Comparison of ENCODE assay signal across 10 cellular contexts in the genomic region with DNA sequence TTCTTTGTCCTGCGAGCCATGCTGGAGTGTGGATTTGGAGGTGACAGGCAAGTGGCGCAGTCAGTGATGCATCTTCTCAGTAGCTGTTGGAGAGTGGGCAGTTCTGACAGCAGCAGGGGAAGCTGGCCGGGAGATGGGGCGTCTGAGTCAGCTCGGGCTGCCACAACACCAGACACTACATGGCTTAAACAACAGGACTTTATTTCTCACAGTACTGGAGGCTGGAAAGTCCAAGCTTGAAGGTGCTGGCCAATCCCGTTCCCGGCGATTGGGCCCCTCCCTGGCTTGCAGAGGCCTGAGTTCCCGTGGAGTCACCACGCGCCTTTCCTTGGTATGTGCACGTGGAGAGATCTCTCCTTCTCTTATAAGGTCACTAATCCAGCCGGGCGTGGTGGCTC. TPM values are rescaled to one million over a fixed set of nuclear protein-coding genes. Genes with fewer than 3 reads are reported as not detected.
DNase-seq lines count a peak whose midpoint lies in the region; ATAC-seq and TF ChIP-seq lines count a peak whose summit lies in the region.
"Had no signal": no experiment of that assay in that cellular context is flagged by ENCODE, and none has a peak within 500 bp of the region (broad histone marks: within the 10 kb centered on the region; RNA-seq: fewer than 3 reads in every experiment).

No MANE protein-coding gene starts in this region.

- H3K4me3 ChIP-seq in AG09309 (ENCODE audit: control insufficient read depth, low read depth, low read length) (no peak overlapping the region), HEK293 (ENCODE audit: low read depth, low read length) (no peak overlapping the region), mucosa of rectum (ENCODE audit: low read length in 2 of 2) (peak overlapping the region in 1 of 2 donors; percentile 68)

- peak overlapping the region; percentile 93 for H3K27ac Mint-ChIP-seq in activated T-helper 2 cell treated with anti-CD3 and anti-CD28 coated beads, Interferon-gamma antibody, Interleukin-2, Interleukin-4, amounts not matched to agents 10 μg/mL and 5 μg/mL and 100 μg/mL, durations not matched to agents 14 hours and 24 hours and 36 hours

- no peak overlapping the region for H3K27ac ChIP-seq in HEK293 (ENCODE audit: extremely low read depth, low read depth, low read length)
- peak overlapping the region; percentile 84 to 87 for H3K27ac ChIP-seq in mucosa of rectum (ENCODE audit: low read depth in 2 of 2, low read length in 2 of 2)

- H3K4me1 Mint-ChIP-seq in activated T-helper 2 cell treated with anti-CD3 and anti-CD28 coated beads, Interferon-gamma antibody, Interleukin-2, Interleukin-4, amounts not matched to agents 10 μg/mL and 5 μg/mL and 100 μg/mL, durations not matched to agents 14 hours and 24 hours and 36 hours (ENCODE audit: low read depth): peaks cover 33% of the 10 kb centered on the region

- no peaks in the 10 kb centered on the region for H3K36me3 ChIP-seq in HEK293 (ENCODE audit: control insufficient read depth in 2 of 2, insufficient read depth in 1 of 2, low read length in 2 of 2)
- H3K36me3 ChIP-seq in mucosa of rectum (ENCODE audit: control insufficient read depth in 2 of 2, insufficient read depth in 2 of 2, low read length in 2 of 2): no peaks in the 10 kb centered on the region

- no peaks in the 10 kb centered on the region for H3K9me3 ChIP-seq in HEK293 (ENCODE audit: control insufficient read depth, insufficient read depth, low read depth, low read length)
- H3K9me3 ChIP-seq in mucosa of rectum (ENCODE audit: control insufficient read depth in 2 of 2, low read length in 2 of 2): no peaks in the 10 kb centered on the region

- H3K36me3 Mint-ChIP-seq in activated T-helper 2 cell treated with anti-CD3 and anti-CD28 coated beads, Interferon-gamma antibody, Interleukin-2, Interleukin-4, amounts not matched to agents 10 μg/mL and 5 μg/mL and 100 μg/mL, durations not matched to agents 14 hours and 24 hours and 36 hours (ENCODE audit: low read depth): no peaks in the 10 kb centered on the region

- DNase-seq in AG09309 (ENCODE audit: low read depth) (peak; percentile 50), LoVo (ENCODE audit: low spot score) (no peak), AML-193 (lab: John Stamatoyannopoulos, UW) (no peak), HuH-7 (ENCODE audit: low spot score) (no peak)
- no peak for DNase-seq in activated T-helper 2 cell treated with anti-CD3 and anti-CD28 coated beads, Interferon-gamma antibody, Interleukin-2, Interleukin-4, amounts not matched to agents 10 μg/mL and 5 μg/mL and 100 μg/mL, durations not matched to agents 14 hours and 24 hours and 36 hours (ENCODE audit: low spot score)
- DNase-seq: mesendoderm had no signal

- POLR2A ChIA-PET in HEK293 (lab: Yijun Ruan, JAX): interaction anchor here (0.7 to 1.2 kb wide), 2 partner anchors 16 to 193 kb away, joined by 3 to 4 read pairs; no protein-coding TSS in a partner anchor

- peaks cover 0 to 10% of the 10 kb centered on the region in 2 donors for H3K27me3 ChIP-seq in mucosa of rectum (ENCODE audit: control insufficient read depth in 2 of 2, insufficient read depth in 2 of 2, low read length in 2 of 2)

- no peaks in the 10 kb centered on the region for H3K9me3 Mint-ChIP-seq in activated T-helper 2 cell treated with anti-CD3 and anti-CD28 coated beads, Interferon-gamma antibody, Interleukin-2, Interleukin-4, amounts not matched to agents 10 μg/mL and 5 μg/mL and 100 μg/mL, durations not matched to agents 14 hours and 24 hours and 36 hours
- H3K9me3 Mint-ChIP-seq: central memory CD8-positive, alpha-beta T cell had no signal

- no peak for ATAC-seq in HG03439 (IDR thresholded peaks at IDR 0.05; ENCODE audit: unreplicated experiment)

- CTCF ChIA-PET in HEK293 (lab: Yijun Ruan, JAX): interaction anchor here (1.3 to 2.0 kb wide), 2 partner anchors 11 to 195 kb away, joined by 3 to 10 read pairs; partner anchors contain the start of gene RAB13

- H3K4me1 ChIP-seq in HEK293 (ENCODE audit: control insufficient read depth, insufficient read depth, low read length) (no peaks in the 10 kb centered on the region), mucosa of rectum (ENCODE audit: control insufficient read depth in 2 of 2, insufficient read depth in 2 of 2, low read length in 2 of 2) (peaks cover 6 to 10% of the 10 kb centered on the region in 2 donors)

- H3K27me3 Mint-ChIP-seq in activated T-helper 2 cell treated with anti-CD3 and anti-CD28 coated beads, Interferon-gamma antibody, Interleukin-2, Interleukin-4, amounts not matched to agents 10 μg/mL and 5 μg/mL and 100 μg/mL, durations not matched to agents 14 hours and 24 hours and 36 hours (ENCODE audit: low read depth): no peaks in the 10 kb centered on the region

- no peak overlapping the region for H3K4me3 Mint-ChIP-seq in activated T-helper 2 cell treated with anti-CD3 and anti-CD28 coated beads, Interferon-gamma antibody, Interleukin-2, Interleukin-4, amounts not matched to agents 10 μg/mL and 5 μg/mL and 100 μg/mL, durations not matched to agents 14 hours and 24 hours and 36 hours (ENCODE audit: low read depth)
- H3K4me3 Mint-ChIP-seq: central memory CD8-positive, alpha-beta T cell had no signal

- peak; percentile 30 for TF ChIP-seq CTCF in AG09309 (IDR thresholded peaks at IDR 0.05; ENCODE audit: control insufficient read depth, insufficient read depth, low read depth, low read length, missing control alignments)
- TF ChIP-seq CTCF in HEK293 (tag by site-specific recombination; IDR thresholded peaks at IDR 0.05): no peak

- intact Hi-C loops in activated T-helper 2 cell treated with anti-CD3 and anti-CD28 coated beads, Interferon-gamma antibody, Interleukin-2, Interleukin-4, amounts not matched to agents 10 μg/mL and 5 μg/mL and 100 μg/mL, durations not matched to agents 14 hours and 24 hours and 36 hours (cut with micrococcal nuclease): loop anchor here (1.0 to 5.0 kb wide), 3 partner anchors 121 to 365 kb away; partner anchors contain the start of genes GATAD2B and NUP210L

- H3K9ac ChIP-seq in mucosa of rectum (ENCODE audit: low read depth in 1 of 2, low read length in 2 of 2): no peak overlapping the region

TF ChIP-seq in HEK293, 187 proteins besides CTCF, POLR2A, EP300 and RAD21:
- TF ChIP-seq ZNF791 (tag by site-specific recombination; IDR thresholded peaks at IDR 0.05) (no peak), KLF1 (tag by site-specific recombination; IDR thresholded peaks at IDR 0.05) (0 out of 2 replicates have a peak, but pooled peaks have one; percentile 13)

RNA-seq across cellular contexts. Expression of gene SLC27A3, which starts 16.6 kb away (rescaled TPM):
- 11.5 and 13.7 TPM in 2 replicates for total RNA-seq in activated T-helper 2 cell treated with anti-CD3 and anti-CD28 coated beads, Interferon-gamma antibody, Interleukin-2, Interleukin-4, amounts not matched to agents 10 μg/mL and 5 μg/mL and 100 μg/mL, durations not matched to agents 14 hours and 24 hours and 36 hours
